ENCODE assay signal across 9 cellular contexts in genomic region chr3:69353088-69353478, GRCh38. TPM values are rescaled to one million over a fixed set of nuclear protein-coding genes. Genes with fewer than 3 reads are reported as not detected.
DNase-seq lines count a peak whose midpoint lies in the region; ATAC-seq, FAIRE-seq and TF ChIP-seq lines count a peak whose summit lies in the region.
"Had no signal": no experiment of that assay in that cellular context is flagged by ENCODE, and none has a peak within 500 bp of the region (broad histone marks: within the 10 kb centered on the region; RNA-seq: fewer than 3 reads in every experiment).

No MANE protein-coding gene starts in this region.

- no peak overlapping the region for H3K4me3 ChIP-seq in CD8-positive, alpha-beta T cell (ENCODE audit: low read depth, low read length)
- H3K4me3 ChIP-seq in endothelial cell of umbilical vein (replicated peaks in 1 of 3; ENCODE audit: insufficient read depth in 1 of 3, low read depth in 1 of 3, low read length in 3 of 3) (peak overlapping the region; percentile 45 to 97 (median 88)), skin epidermis (peak overlapping the region in 6 of 7 experiments; percentile 5 to 32 (median 22))

- peaks cover 11% of the 10 kb centered on the region for H3K4me1 Mint-ChIP-seq in CD8-positive, alpha-beta T cell (ENCODE audit: low read depth)

- no peaks in the 10 kb centered on the region for H3K27me3 ChIP-seq in CD8-positive, alpha-beta T cell (ENCODE audit: insufficient read depth, low read length)
- no peaks in the 10 kb centered on the region for H3K27me3 ChIP-seq in endothelial cell of umbilical vein (ENCODE audit: control insufficient read depth in 2 of 2, insufficient read depth in 2 of 2, low read length in 2 of 2)

- dilution Hi-C loops in endothelial cell of umbilical vein (cut with MboI; ENCODE audit: extremely low pct_ligation_motif_present, low sequenced_read_pairs): no loop called here

- no peak for ATAC-seq in CD8-positive, alpha-beta T cell
- peak; percentile 13 for ATAC-seq in HG03442 (IDR thresholded peaks at IDR 0.05; ENCODE audit: unreplicated experiment)

- peaks cover 43% of the 10 kb centered on the region for H3K79me2 ChIP-seq in endothelial cell of umbilical vein (ENCODE audit: control insufficient read depth, insufficient read depth, low read length)

- no peaks in the 10 kb centered on the region for H3K36me3 ChIP-seq in CD8-positive, alpha-beta T cell (ENCODE audit: insufficient read depth, low read length)
- H3K36me3 ChIP-seq in endothelial cell of umbilical vein (ENCODE audit: control insufficient read depth in 2 of 2, extremely low read depth in 1 of 2, insufficient read depth in 2 of 2, low read length in 2 of 2): no peaks in the 10 kb centered on the region

- H3K4me1 ChIP-seq in CD8-positive, alpha-beta T cell (ENCODE audit: insufficient read depth, low read length): no peaks in the 10 kb centered on the region
- H3K4me1 ChIP-seq in endothelial cell of umbilical vein (ENCODE audit: control insufficient read depth, extremely low read depth, insufficient read depth, low read length): peaks cover 32% of the 10 kb centered on the region

- H3K36me3 Mint-ChIP-seq in CD8-positive, alpha-beta T cell: no peaks in the 10 kb centered on the region

- peak overlapping the region; percentile 100 for H3K9ac ChIP-seq in endothelial cell of umbilical vein (replicated peaks; ENCODE audit: extremely low read depth, insufficient read depth, low read length)

- CTCF ChIA-PET in CD8-positive, alpha-beta T cell (lab: Charles Lee): no interaction called here
- CTCF ChIA-PET in endothelial cell of umbilical vein (lab: Charles Lee): interaction anchor here (1.2 to 2.4 kb wide), 4 partner anchors 13 to 33 kb away, joined by 3 to 10 read pairs (median 4); partner anchors contain the start of gene FRMD4B

- peaks cover 12% of the 10 kb centered on the region for H3K27me3 Mint-ChIP-seq in CD8-positive, alpha-beta T cell (ENCODE audit: low read depth)

- H3K9me3 Mint-ChIP-seq in CD8-positive, alpha-beta T cell: no peaks in the 10 kb centered on the region

- H3K9me3 ChIP-seq in CD8-positive, alpha-beta T cell (ENCODE audit: low read length): no peaks in the 10 kb centered on the region
- no peaks in the 10 kb centered on the region for H3K9me3 ChIP-seq in endothelial cell of umbilical vein (replicated peaks; ENCODE audit: control insufficient read depth, insufficient read depth, low read length)

- TF ChIP-seq CTCF in CD8-positive, alpha-beta T cell (IDR thresholded peaks at IDR 0.05): no peak
- TF ChIP-seq CTCF in endothelial cell of umbilical vein (IDR thresholded peaks at IDR 0.05; ENCODE audit: extremely low read depth in 1 of 2, insufficient read depth in 1 of 2, low read depth in 1 of 2, low read length in 2 of 2): no peak

- POLR2A ChIA-PET in CD8-positive, alpha-beta T cell (lab: Charles Lee): no interaction called here
- POLR2A ChIA-PET in endothelial cell of umbilical vein (lab: Charles Lee): no interaction called here

- TF ChIP-seq POLR2A in endothelial cell of umbilical vein (IDR thresholded peaks at IDR 0.05; ENCODE audit: low read depth, low read length): no peak

- H3K9me1 ChIP-seq in endothelial cell of umbilical vein (replicated peaks; ENCODE audit: control insufficient read depth, extremely low read depth, insufficient read depth, low read length): no peaks in the 10 kb centered on the region

- H3K27ac ChIP-seq in CD8-positive, alpha-beta T cell (ENCODE audit: low read depth, low read length): no peak overlapping the region
- H3K27ac ChIP-seq in endothelial cell of umbilical vein (ENCODE audit: insufficient read depth, low read depth, low read length) (peak overlapping the region; percentile 100), skin epidermis (peak overlapping the region in 15 of 21 experiments; percentile 1 to 80 (median 52))

- no peak overlapping the region for H3K27ac Mint-ChIP-seq in CD8-positive, alpha-beta T cell

- intact Hi-C loops in CD8-positive, alpha-beta T cell (cut with DNase I, micrococcal nuclease): no loop called here
- intact Hi-C loops in endothelial cell of umbilical vein (cut with micrococcal nuclease): loop anchor here (1.0 to 2.0 kb wide), 5 partner anchors 17 to 268 kb away; partner anchors contain the start of genes ARL6IP5 and FRMD4B

- H4K20me1 ChIP-seq in endothelial cell of umbilical vein (replicated peaks; ENCODE audit: control insufficient read depth, extremely low read depth, insufficient read depth, low read length): peaks cover 8% of the 10 kb centered on the region

- DNase-seq in CD8-positive, alpha-beta T cell: no peak
- no peak for DNase-seq in endothelial cell of umbilical vein (ENCODE audit: low read depth, low spot score)
- DNase-seq in amniotic stem cell (lab: John Stamatoyannopoulos, UW): no peak
- no peak for DNase-seq in H4 (ENCODE audit: low spot score)
- no peak for DNase-seq in putamen (ENCODE audit: low spot score)
- DNase-seq: GOT3, NCI-H524 had no signal

- H2AFZ ChIP-seq in endothelial cell of umbilical vein (ENCODE audit: low read depth, low read length): no peak overlapping the region

- H3K4me3 Mint-ChIP-seq in CD8-positive, alpha-beta T cell: peak overlapping the region; percentile 30

- BruUV-seq in endothelial cell of umbilical vein (replicated peaks; lab: Mats Ljungman, UMichigan): TSS peak; percentile 65

- no peak for FAIRE-seq in endothelial cell of umbilical vein (lab: Jason Lieb, UNC)

- H3K4me2 ChIP-seq in endothelial cell of umbilical vein (ENCODE audit: insufficient read depth, low read length): peak overlapping the region; percentile 100

TF ChIP-seq in endothelial cell of umbilical vein, 7 proteins besides CTCF, POLR2A, EP300 and RAD21:
- no peak for TF ChIP-seq POLR2AphosphoS5 (IDR thresholded peaks at IDR 0.05; ENCODE audit: insufficient read depth, low read depth, low read length)
- TF ChIP-seq GATA2 (IDR thresholded peaks at IDR 0.05; ENCODE audit: insufficient read depth, insufficient read length, low read depth, low read length): no peak
- no peak for TF ChIP-seq MAX (IDR thresholded peaks at IDR 0.05; ENCODE audit: insufficient read depth, insufficient read length)
- TF ChIP-seq FOS (IDR thresholded peaks at IDR 0.05; ENCODE audit: borderline replicate concordance, insufficient read depth, low read length): no peak
- TF ChIP-seq JUN (IDR thresholded peaks at IDR 0.05; ENCODE audit: borderline replicate concordance, insufficient read depth, insufficient read length, low read depth): no peak
- TF ChIP-seq EZH2 (IDR thresholded peaks at IDR 0.05; ENCODE audit: borderline replicate concordance, low read depth, low read length, severe bottlenecking): no peak
- TF ChIP-seq MYC (IDR thresholded peaks at IDR 0.05; ENCODE audit: low read depth, low read length): no peak

RNA-seq across cellular contexts. Expression of gene FRMD4B, which starts 32.8 kb away (rescaled TPM):
- total RNA-seq in CD8-positive, alpha-beta T cell: 1 to 10 TPM; 5.1 to 5.4 TPM
- 77.7 and 89.7 TPM in 2 replicates for total RNA-seq in endothelial cell of umbilical vein
- polyA plus RNA-seq in endothelial cell of umbilical vein: 58.4 and 66.4 TPM in 2 replicates
- polyA plus RNA-seq in endothelial cell of umbilical vein (2011; cell fraction: cytosol; rRNA removed): 54.0 and 54.3 TPM in 2 replicates
- 187 and 208 TPM in 2 replicates for polyA plus RNA-seq in endothelial cell of umbilical vein (2011; cell fraction: nucleus; rRNA removed)
- 48.6 and 55.5 TPM in 2 replicates for polyA plus RNA-seq in endothelial cell of umbilical vein (2012)
- 215 and 218 TPM in 2 replicates for polyA minus RNA-seq in endothelial cell of umbilical vein
- 3.3 TPM for polyA minus RNA-seq in endothelial cell of umbilical vein (2011; cell fraction: cytosol; rRNA and poly(A)+ RNA removed)
- polyA minus RNA-seq in endothelial cell of umbilical vein (2011; cell fraction: nucleus; rRNA and poly(A)+ RNA removed): 236 and 297 TPM in 2 replicates
- total RNA-seq in H4 (2014; rRNA removed; shearing (Covaris generic)): 4.2 and 18.0 TPM in 2 replicates
